Comparison of ENCODE assay signal across 22 cellular contexts in the genomic region with DNA sequence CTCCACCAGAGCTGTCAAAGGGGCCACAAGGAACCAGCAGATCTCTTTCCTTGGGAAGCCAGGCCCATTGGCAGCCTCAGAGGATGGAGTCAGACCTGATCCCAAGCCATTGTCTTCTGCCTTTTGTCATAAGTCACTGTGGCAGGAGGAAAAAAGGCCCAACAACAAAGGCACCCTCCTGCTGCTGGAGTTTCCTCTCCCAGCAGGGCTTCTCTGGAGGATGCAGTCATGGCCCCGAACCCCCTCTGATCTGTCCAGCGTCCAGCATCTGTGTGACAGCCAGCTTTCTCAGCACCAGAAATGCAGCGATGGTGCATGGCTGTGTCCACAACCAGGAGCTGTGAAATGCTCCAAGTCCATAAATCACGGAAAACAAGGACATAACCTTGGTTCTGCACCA. TPM values are rescaled to one million over a fixed set of nuclear protein-coding genes. Genes with fewer than 3 reads are reported as not detected.
"Had no signal": no experiment of that assay in that cellular context is flagged by ENCODE, and none has a peak within 500 bp of the region (broad histone marks: within the 10 kb centered on the region; RNA-seq: fewer than 3 reads in every experiment).

No MANE protein-coding gene starts in this region.

- H3K9me3 ChIP-seq: transverse colon had no signal

- H3K4me1 ChIP-seq: gastroesophageal sphincter, lower lobe of right lung, parathyroid adenoma, transverse colon had no signal

- H2AFZ ChIP-seq: parathyroid adenoma had no signal

- DNase-seq: activated CD4-positive, alpha-beta T cell treated with anti-CD3 and anti-CD28 coated beads, Interleukin-2, amount 50 U/mL, for 1 hour; activated CD4-positive, CD25-positive, alpha-beta regulatory T cell treated with anti-CD3 and anti-CD28 coated beads, Interleukin-2, amount 50 U/mL, for 72 hours; activated CD8-positive, alpha-beta T cell treated with anti-CD3 and anti-CD28 coated beads, Interleukin-2, amount 10 ng/mL, durations not matched to agents 7 days and 5 days; activated gamma-delta T cell treated with Interleukin-2 at 50 U/mL for 16 hours; activated T-cell treated with anti-CD3 and anti-CD28 coated beads, Interleukin-2, amount 50 U/mL, for 1 hour; aorta; hypothalamus; lower lobe of right lung; natural killer cell; right cardiac atrium; stimulated activated CD4-positive, alpha-beta T cell treated with anti-CD3 and anti-CD28 coated beads, Interleukin-12 subunit alpha, Interleukin-12 subunit beta, amount 100 ng/mL, for 4 hours; SW 1271; T-helper 17 cell; transverse colon; WERI-Rb-1 had no signal

- H3K36me3 Mint-ChIP-seq: activated naive CD4-positive, alpha-beta T cell treated with anti-CD3 and anti-CD28 coated beads, Interleukin-2, amount 50 U/mL, for 24 hours; natural killer cell had no signal

- H3K27ac ChIP-seq: epithelial cell of prostate, gastroesophageal sphincter, lower lobe of right lung, parathyroid adenoma, transverse colon, WERI-Rb-1 had no signal

- H3K27me3 ChIP-seq: transverse colon had no signal

- H3K4me1 Mint-ChIP-seq: activated naive CD4-positive, alpha-beta T cell treated with anti-CD3 and anti-CD28 coated beads, Interleukin-2, amount 50 U/mL, for 24 hours; natural killer cell; T-helper 17 cell had no signal

- H3K9ac ChIP-seq: parathyroid adenoma had no signal

- H3K4me3 Mint-ChIP-seq: activated CD8-positive, alpha-beta T cell treated with anti-CD3 and anti-CD28 coated beads, Interleukin-2, amount 10 ng/mL, durations not matched to agents 7 days and 5 days; activated naive CD4-positive, alpha-beta T cell treated with anti-CD3 and anti-CD28 coated beads, Interleukin-2, amount 50 U/mL, for 24 hours; brain; natural killer cell; stimulated activated naive CD8-positive, alpha-beta T cell treated with anti-CD3 and anti-CD28 coated beads, Interleukin-15, Interleukin-2, amounts not matched to agents 100 ng/mL and 50 ng/mL, for 24 hours; T-helper 17 cell had no signal

- H3K27ac Mint-ChIP-seq: activated CD8-positive, alpha-beta T cell treated with anti-CD3 and anti-CD28 coated beads, Interleukin-2, amount 10 ng/mL, durations not matched to agents 7 days and 5 days; activated naive CD4-positive, alpha-beta T cell treated with anti-CD3 and anti-CD28 coated beads, Interleukin-2, amount 50 U/mL, for 24 hours; natural killer cell; stimulated activated naive CD8-positive, alpha-beta T cell treated with anti-CD3 and anti-CD28 coated beads, Interleukin-15, Interleukin-2, amounts not matched to agents 100 ng/mL and 50 ng/mL, for 24 hours; T-helper 17 cell had no signal

- H3K4me3 ChIP-seq: gastroesophageal sphincter, lower lobe of right lung, transverse colon had no signal

- H3K27me3 Mint-ChIP-seq: stimulated activated naive CD8-positive, alpha-beta T cell treated with anti-CD3 and anti-CD28 coated beads, Interleukin-15, Interleukin-2, amounts not matched to agents 100 ng/mL and 50 ng/mL, for 24 hours had no signal

- H3K9me3 Mint-ChIP-seq: natural killer cell had no signal

RNA-seq across cellular contexts. Expression of gene AJAP1, which starts 30.4 kb away (rescaled TPM):
- total RNA-seq: activated CD8-positive, alpha-beta T cell treated with anti-CD3 and anti-CD28 coated beads, Interleukin-2, amount 10 ng/mL, durations not matched to agents 7 days and 5 days; natural killer cell; pulmonary artery endothelial cell; T-helper 17 cell had no signal
